ENCODE assay signal across 1 cellular context in the genomic region with DNA sequence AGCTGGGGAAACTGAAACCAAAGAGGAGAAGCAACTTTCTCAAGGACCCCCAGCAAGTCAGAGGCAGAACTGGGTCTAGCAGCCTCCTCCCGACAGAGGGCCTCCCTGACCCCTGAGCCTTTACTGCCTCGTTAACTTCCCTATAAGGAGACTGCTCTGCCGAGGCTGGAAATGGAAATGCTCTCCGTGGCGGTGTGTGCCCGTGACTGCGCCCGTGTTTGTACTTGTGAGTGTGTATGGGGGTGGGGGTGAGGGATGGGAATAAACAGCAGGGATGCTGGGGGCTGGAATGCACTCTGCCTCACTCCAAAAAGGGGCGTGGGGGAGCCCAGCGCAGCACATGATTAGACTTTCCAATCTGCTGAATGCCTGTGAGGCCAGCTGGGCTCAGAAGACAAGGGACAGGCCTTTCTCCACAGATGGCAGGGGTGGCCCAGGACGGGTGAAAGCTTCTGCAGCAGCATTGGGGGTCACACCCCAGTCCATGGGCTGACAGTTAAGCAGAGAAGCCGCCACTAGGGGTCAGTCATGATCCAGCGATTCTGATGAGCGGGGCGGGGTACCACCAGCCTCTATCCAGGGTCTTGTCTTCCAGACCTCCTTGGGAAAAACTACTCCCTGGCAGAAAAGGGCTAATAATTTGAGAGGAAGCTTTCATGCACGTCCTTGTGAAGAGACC.
TF ChIP-seq lines count a peak whose summit lies in the region.

No MANE protein-coding gene starts in this region.

TF ChIP-seq in HepG2, 621 proteins besides CTCF, POLR2A, EP300 and RAD21 (continued from another document):
- TF ChIP-seq, protein P1, sequence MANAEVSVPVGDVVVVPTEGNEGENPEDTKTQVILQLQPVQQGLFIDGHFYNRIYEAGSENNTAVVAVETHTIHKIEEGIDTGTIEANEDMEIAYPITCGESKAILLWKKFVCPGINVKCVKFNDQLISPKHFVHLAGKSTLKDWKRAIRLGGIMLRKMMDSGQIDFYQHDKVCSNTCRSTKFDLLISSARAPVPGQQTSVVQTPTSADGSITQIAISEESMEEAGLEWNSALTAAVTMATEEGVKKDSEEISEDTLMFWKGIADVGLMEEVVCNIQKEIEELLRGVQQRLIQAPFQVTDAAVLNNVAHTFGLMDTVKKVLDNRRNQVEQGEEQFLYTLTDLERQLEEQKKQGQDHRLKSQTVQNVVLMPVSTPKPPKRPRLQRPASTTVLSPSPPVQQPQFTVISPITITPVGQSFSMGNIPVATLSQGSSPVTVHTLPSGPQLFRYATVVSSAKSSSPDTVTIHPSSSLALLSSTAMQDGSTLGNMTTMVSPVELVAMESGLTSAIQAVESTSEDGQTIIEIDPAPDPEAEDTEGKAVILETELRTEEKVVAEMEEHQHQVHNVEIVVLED (CRISPR knock-in tag; IDR thresholded peaks at IDR 0.05; ENCODE audit: borderline replicate concordance), result no peak
- TF ChIP-seq MXD1 (CRISPR knock-in tag; IDR thresholded peaks at IDR 0.05) (no peak), ZBTB46 (CRISPR knock-in tag; IDR thresholded peaks at IDR 0.05; ENCODE audit: borderline replicate concordance) (peak; percentile 87; the same call in 1 of the 2 replicates), NKX3-1 (CRISPR knock-in tag; IDR thresholded peaks at IDR 0.05) (no peak), ZNF660 (CRISPR knock-in tag; IDR thresholded peaks at IDR 0.05; ENCODE audit: borderline replicate concordance, low read depth) (no peak), ZNF552 (CRISPR knock-in tag; IDR thresholded peaks at IDR 0.05; ENCODE audit: borderline replicate concordance) (no peak), ZNF776 (CRISPR knock-in tag; IDR thresholded peaks at IDR 0.05) (no peak), FOXK2 (IDR thresholded peaks at IDR 0.05) (no peak), XRCC5 (optimal IDR thresholded peaks at IDR 0.05; ENCODE audit: low read length) (peak; percentile 34), SMC3 (IDR thresholded peaks at IDR 0.05; ENCODE audit: low read length) (peak; percentile 20; the same call in 1 of the 2 replicates), ZNF431 (CRISPR knock-in tag; IDR thresholded peaks at IDR 0.05; ENCODE audit: borderline replicate concordance, low read depth) (no peak), MEIS2 (CRISPR knock-in tag; IDR thresholded peaks at IDR 0.05) (peak; percentile 29; the same call in 1 of the 2 replicates), ZBTB21 (CRISPR knock-in tag; IDR thresholded peaks at IDR 0.05) (no peak), ZNF572 (CRISPR knock-in tag; IDR thresholded peaks at IDR 0.05) (0 out of 2 replicates have a peak, but pooled peaks have one; percentile 59), ZNF503 (CRISPR knock-in tag; IDR thresholded peaks at IDR 0.05) (no peak)
TF ChIP-seq in HepG2: peak in this region for 7.
